In genomic region chr9:97412628-97413382, GRCh38 we compare ENCODE assay signal across 2 cellular contexts.
TF ChIP-seq lines count a peak whose summit lies in the region.

No MANE protein-coding gene starts in this region.

TF ChIP-seq in A549, 52 proteins besides CTCF, POLR2A, EP300 and RAD21 (continued from another document):
- TF ChIP-seq E2F6 (IDR thresholded peaks at IDR 0.05; ENCODE audit: borderline replicate concordance, low read depth) (no peak), MAX (IDR thresholded peaks at IDR 0.05) (no peak), NPAS2 (CRISPR knock-in tag; IDR thresholded peaks at IDR 0.05; ENCODE audit: borderline replicate concordance) (no peak), FOSB (CRISPR knock-in tag; IDR thresholded peaks at IDR 0.05) (no peak), HDAC2 (IDR thresholded peaks at IDR 0.05) (no peak), CEBPB (IDR thresholded peaks at IDR 0.05) (no peak), MAFK (IDR thresholded peaks at IDR 0.05; ENCODE audit: partially characterized antibody) (no peak), CBX2 (IDR thresholded peaks at IDR 0.05; ENCODE audit: borderline replicate concordance, low read depth) (no peak)
- TF ChIP-seq, protein P1, sequence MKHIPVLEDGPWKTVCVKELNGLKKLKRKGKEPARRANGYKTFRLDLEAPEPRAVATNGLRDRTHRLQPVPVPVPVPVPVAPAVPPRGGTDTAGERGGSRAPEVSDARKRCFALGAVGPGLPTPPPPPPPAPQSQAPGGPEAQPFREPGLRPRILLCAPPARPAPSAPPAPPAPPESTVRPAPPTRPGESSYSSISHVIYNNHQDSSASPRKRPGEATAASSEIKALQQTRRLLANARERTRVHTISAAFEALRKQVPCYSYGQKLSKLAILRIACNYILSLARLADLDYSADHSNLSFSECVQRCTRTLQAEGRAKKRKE (CRISPR knock-in tag; IDR thresholded peaks at IDR 0.05; ENCODE audit: low read depth) = no peak

TF ChIP-seq in WTC11, 78 proteins besides CTCF, POLR2A, EP300 and RAD21 (continued from another document):
- TF ChIP-seq, protein P2, sequence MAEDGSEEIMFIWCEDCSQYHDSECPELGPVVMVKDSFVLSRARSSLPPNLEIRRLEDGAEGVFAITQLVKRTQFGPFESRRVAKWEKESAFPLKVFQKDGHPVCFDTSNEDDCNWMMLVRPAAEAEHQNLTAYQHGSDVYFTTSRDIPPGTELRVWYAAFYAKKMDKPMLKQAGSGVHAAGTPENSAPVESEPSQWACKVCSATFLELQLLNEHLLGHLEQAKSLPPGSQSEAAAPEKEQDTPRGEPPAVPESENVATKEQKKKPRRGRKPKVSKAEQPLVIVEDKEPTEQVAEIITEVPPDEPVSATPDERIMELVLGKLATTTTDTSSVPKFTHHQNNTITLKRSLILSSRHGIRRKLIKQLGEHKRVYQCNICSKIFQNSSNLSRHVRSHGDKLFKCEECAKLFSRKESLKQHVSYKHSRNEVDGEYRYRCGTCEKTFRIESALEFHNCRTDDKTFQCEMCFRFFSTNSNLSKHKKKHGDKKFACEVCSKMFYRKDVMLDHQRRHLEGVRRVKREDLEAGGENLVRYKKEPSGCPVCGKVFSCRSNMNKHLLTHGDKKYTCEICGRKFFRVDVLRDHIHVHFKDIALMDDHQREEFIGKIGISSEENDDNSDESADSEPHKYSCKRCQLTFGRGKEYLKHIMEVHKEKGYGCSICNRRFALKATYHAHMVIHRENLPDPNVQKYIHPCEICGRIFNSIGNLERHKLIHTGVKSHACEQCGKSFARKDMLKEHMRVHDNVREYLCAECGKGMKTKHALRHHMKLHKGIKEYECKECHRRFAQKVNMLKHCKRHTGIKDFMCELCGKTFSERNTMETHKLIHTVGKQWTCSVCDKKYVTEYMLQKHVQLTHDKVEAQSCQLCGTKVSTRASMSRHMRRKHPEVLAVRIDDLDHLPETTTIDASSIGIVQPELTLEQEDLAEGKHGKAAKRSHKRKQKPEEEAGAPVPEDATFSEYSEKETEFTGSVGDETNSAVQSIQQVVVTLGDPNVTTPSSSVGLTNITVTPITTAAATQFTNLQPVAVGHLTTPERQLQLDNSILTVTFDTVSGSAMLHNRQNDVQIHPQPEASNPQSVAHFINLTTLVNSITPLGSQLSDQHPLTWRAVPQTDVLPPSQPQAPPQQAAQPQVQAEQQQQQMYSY (CRISPR knock-in tag; IDR thresholded peaks at IDR 0.05) = no peak
- TF ChIP-seq CBFB (CRISPR knock-in tag; IDR thresholded peaks at IDR 0.05; ENCODE audit: low read depth) = no peak
- TF ChIP-seq ZNF425 (CRISPR knock-in tag; conservative IDR thresholded peaks at IDR 0.05) = no peak
- TF ChIP-seq, protein P3, sequence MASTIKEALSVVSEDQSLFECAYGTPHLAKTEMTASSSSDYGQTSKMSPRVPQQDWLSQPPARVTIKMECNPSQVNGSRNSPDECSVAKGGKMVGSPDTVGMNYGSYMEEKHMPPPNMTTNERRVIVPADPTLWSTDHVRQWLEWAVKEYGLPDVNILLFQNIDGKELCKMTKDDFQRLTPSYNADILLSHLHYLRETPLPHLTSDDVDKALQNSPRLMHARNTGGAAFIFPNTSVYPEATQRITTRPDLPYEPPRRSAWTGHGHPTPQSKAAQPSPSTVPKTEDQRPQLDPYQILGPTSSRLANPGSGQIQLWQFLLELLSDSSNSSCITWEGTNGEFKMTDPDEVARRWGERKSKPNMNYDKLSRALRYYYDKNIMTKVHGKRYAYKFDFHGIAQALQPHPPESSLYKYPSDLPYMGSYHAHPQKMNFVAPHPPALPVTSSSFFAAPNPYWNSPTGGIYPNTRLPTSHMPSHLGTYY (CRISPR knock-in tag; IDR thresholded peaks at IDR 0.05) = no peak
- no peak for TF ChIP-seq ELF4 (CRISPR knock-in tag; IDR thresholded peaks at IDR 0.05; ENCODE audit: low read depth)
- no peak for TF ChIP-seq EMX1 (CRISPR knock-in tag; IDR thresholded peaks at IDR 0.05)
- no peak for TF ChIP-seq GTF2I (CRISPR knock-in tag; conservative IDR thresholded peaks at IDR 0.05)
- TF ChIP-seq, protein P4, sequence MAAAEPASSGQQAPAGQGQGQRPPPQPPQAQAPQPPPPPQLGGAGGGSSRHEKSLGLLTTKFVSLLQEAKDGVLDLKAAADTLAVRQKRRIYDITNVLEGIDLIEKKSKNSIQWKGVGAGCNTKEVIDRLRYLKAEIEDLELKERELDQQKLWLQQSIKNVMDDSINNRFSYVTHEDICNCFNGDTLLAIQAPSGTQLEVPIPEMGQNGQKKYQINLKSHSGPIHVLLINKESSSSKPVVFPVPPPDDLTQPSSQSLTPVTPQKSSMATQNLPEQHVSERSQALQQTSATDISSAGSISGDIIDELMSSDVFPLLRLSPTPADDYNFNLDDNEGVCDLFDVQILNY (CRISPR knock-in tag; IDR thresholded peaks at IDR 0.05) = no peak
- TF ChIP-seq ZNF232 (CRISPR knock-in tag; IDR thresholded peaks at IDR 0.05) = no peak
- TF ChIP-seq GRHL2 (CRISPR knock-in tag; IDR thresholded peaks at IDR 0.05; ENCODE audit: insufficient replicate concordance, severe bottlenecking) = no peak
- no peak for TF ChIP-seq ZBTB43 (CRISPR knock-in tag; IDR thresholded peaks at IDR 0.05)
- TF ChIP-seq, protein P5, sequence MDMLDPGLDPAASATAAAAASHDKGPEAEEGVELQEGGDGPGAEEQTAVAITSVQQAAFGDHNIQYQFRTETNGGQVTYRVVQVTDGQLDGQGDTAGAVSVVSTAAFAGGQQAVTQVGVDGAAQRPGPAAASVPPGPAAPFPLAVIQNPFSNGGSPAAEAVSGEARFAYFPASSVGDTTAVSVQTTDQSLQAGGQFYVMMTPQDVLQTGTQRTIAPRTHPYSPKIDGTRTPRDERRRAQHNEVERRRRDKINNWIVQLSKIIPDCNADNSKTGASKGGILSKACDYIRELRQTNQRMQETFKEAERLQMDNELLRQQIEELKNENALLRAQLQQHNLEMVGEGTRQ (CRISPR knock-in tag; IDR thresholded peaks at IDR 0.05) = no peak
- no peak for TF ChIP-seq GABPB1 (CRISPR knock-in tag; IDR thresholded peaks at IDR 0.05)
